24 cellular contexts compared by ENCODE assay signal in the genomic region with DNA sequence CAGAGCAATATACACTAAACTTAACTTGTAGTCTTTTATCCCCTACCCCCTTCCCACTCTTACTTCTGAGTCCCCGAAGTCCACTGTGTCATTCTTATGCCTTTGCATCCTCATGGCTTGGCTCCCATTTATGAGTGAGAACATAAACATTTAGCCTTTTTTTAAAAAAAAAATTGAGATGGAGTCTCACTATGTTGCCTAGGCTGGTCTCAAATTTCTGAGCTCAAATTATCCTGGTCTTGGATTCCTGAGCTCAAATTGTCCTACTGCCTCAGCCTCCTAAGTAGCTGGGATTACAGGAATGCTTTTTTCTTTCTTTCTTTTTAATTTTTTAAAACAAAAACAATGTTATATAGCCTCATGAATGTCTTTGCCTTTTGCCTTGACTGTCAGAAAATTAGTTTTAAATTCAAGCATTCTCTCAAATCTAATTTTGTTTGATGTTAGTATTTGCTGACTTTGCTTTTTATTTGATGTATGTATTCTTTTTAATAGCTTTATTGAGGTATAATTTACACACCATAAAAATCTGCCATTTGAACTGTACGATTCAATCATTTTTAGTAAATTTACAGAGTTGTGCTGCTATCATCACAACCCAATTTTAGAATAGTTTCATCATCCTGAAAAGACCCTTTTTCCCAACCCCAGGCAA.
"Had no signal": no experiment of that assay in that cellular context is flagged by ENCODE, and none has a peak within 500 bp of the region (broad histone marks: within the 10 kb centered on the region; RNA-seq: fewer than 3 reads in every experiment).

No MANE protein-coding gene starts in this region.

- DNase-seq: Karpas-422, KG1, MG63, NCI-H1092, NCI-H1105 treated with DMSO at 0.1 percent for 48 hours, NCI-H1417 treated with DMSO at 0.1 percent for 48 hours, NCI-H146, NCI-H1694 treated with DMSO at 0.1 percent for 48 hours, NCI-H2029, NCI-H2081 treated with DMSO at 0.1 percent for 48 hours, NCI-H2171, NCI-H226, NCI-H446, NCI-H510A, NCI-H524 treated with DMSO at 0.1 percent for 48 hours, NCI-H69, NCI-H774, Right ventricle myocardium superior, RPMI8226, SK-N-SH, SW 1271, T-cell had no signal

- H3K9me3 ChIP-seq: SK-N-SH had no signal

- H3K27me3 ChIP-seq: MG63 had no signal

- H3K36me3 Mint-ChIP-seq: T-cell had no signal

- H3K9ac ChIP-seq: SK-N-SH had no signal

- H3K36me3 ChIP-seq: MG63 had no signal

- ATAC-seq: T-cell had no signal

- H3K4me3 ChIP-seq: MG63 had no signal

- H3K27me3 Mint-ChIP-seq: T-cell had no signal

- H3K27ac Mint-ChIP-seq: T-cell; T-helper 1 cell treated with Interleukin-12 subunit alpha and Interleukin-12 subunit beta and Interleukin-4 antibody, amounts not matched to agents 30 μg/mL and 1 μg/mL, for 36 hours had no signal

- FAIRE-seq: RCC 7860 had no signal

- H3K9me3 Mint-ChIP-seq: T-helper 1 cell treated with Interleukin-12 subunit alpha and Interleukin-12 subunit beta and Interleukin-4 antibody, amounts not matched to agents 30 μg/mL and 1 μg/mL, for 36 hours had no signal

- H3K4me3 Mint-ChIP-seq: T-cell; T-helper 1 cell treated with Interleukin-12 subunit alpha and Interleukin-12 subunit beta and Interleukin-4 antibody, amounts not matched to agents 30 μg/mL and 1 μg/mL, for 36 hours had no signal

- H3K4me2 ChIP-seq: SK-N-SH had no signal
